In genomic region chr12:127172857-127173256, GRCh38 we compare ENCODE assay signal across 27 cellular contexts.
"Had no signal": no experiment of that assay in that cellular context is flagged by ENCODE, and none has a peak within 500 bp of the region (broad histone marks: within the 10 kb centered on the region; RNA-seq: fewer than 3 reads in every experiment).

No MANE protein-coding gene starts in this region.

- DNase-seq: activated CD4-positive, alpha-beta T cell treated with anti-CD3 and anti-CD28 coated beads for 36 hours; activated CD4-positive, CD25-positive, alpha-beta regulatory T cell; activated naive CD4-positive, alpha-beta T cell; activated T-cell treated with anti-CD3 and anti-CD28 coated beads for 4 hours; activated T-cell treated with anti-CD3 and anti-CD28 coated beads, Interleukin-2, amount 50 U/mL, for 72 hours; anterior cingulate cortex; endodermal cell; gastrocnemius medialis; glutamatergic neuron; midbrain; naive thymus-derived CD4-positive, alpha-beta T cell; pancreas; retina; sigmoid colon; stimulated activated CD4-positive, alpha-beta T cell treated with anti-CD3 and anti-CD28 coated beads, Interleukin-1b, Interleukin-23, amount 100 ng/mL, for 48 hours; stimulated activated naive CD4-positive, alpha-beta T cell; T-helper 17 cell; T1000; tibial artery; upper lobe of right lung had no signal

- H3K27ac ChIP-seq: gastrocnemius medialis, pancreas, prostate gland, sigmoid colon, suprapubic skin, tibial artery, upper lobe of right lung had no signal

- H3K4me1 ChIP-seq: gastrocnemius medialis, pancreas, prostate gland, sigmoid colon, suprapubic skin, tibial artery, upper lobe of right lung had no signal

- H3K27ac Mint-ChIP-seq: activated CD4-positive, alpha-beta T cell treated with anti-CD3 and anti-CD28 coated beads for 36 hours; activated naive CD4-positive, alpha-beta T cell treated with anti-CD3 and anti-CD28 coated beads, Interleukin-2, amount 50 U/mL, for 72 hours; activated T-cell treated with anti-CD3 and anti-CD28 coated beads, Interleukin-2, amount 50 U/mL, for 72 hours; dendritic cell treated with granulocyte-macrophage colony-stimulating factor and Interleukin-4, amounts not matched to agents 40 ng/mL and 50 ng/mL, for 4 days; endodermal cell; naive thymus-derived CD4-positive, alpha-beta T cell; T-helper 17 cell had no signal

- H3K4me2 ChIP-seq: smooth muscle cell had no signal

- H3K4me3 Mint-ChIP-seq: activated CD4-positive, alpha-beta T cell treated with anti-CD3 and anti-CD28 coated beads for 36 hours; activated T-cell treated with anti-CD3 and anti-CD28 coated beads, Interleukin-2, amount 50 U/mL, for 72 hours; central memory CD8-positive, alpha-beta T cell; dendritic cell treated with granulocyte-macrophage colony-stimulating factor and Interleukin-4, amounts not matched to agents 40 ng/mL and 50 ng/mL, for 4 days; endodermal cell; naive thymus-derived CD4-positive, alpha-beta T cell; T-helper 17 cell had no signal

- ATAC-seq: activated CD4-positive, alpha-beta T cell treated with anti-CD3 and anti-CD28 coated beads for 36 hours; activated naive CD4-positive, alpha-beta T cell treated with anti-CD3 and anti-CD28 coated beads, Interleukin-2, amount 50 U/mL, for 72 hours; activated T-cell treated with anti-CD3 and anti-CD28 coated beads, Interleukin-2, amount 50 U/mL, for 72 hours; esophagus mucosa; gastrocnemius medialis; naive thymus-derived CD4-positive, alpha-beta T cell; pancreas; T-helper 17 cell; upper lobe of right lung had no signal

- H3K4me1 Mint-ChIP-seq: activated CD4-positive, alpha-beta T cell treated with anti-CD3 and anti-CD28 coated beads for 36 hours; central memory CD8-positive, alpha-beta T cell; endodermal cell; naive thymus-derived CD4-positive, alpha-beta T cell; T-helper 17 cell had no signal

- H3K9me3 ChIP-seq: gastrocnemius medialis, pancreas, prostate gland had no signal

- H3K27me3 ChIP-seq: pancreas, sigmoid colon, suprapubic skin, tibial artery, upper lobe of right lung had no signal

- H3K36me3 ChIP-seq: gastrocnemius medialis, pancreas, prostate gland, sigmoid colon, suprapubic skin, tibial artery, upper lobe of right lung had no signal

- H3K4me3 ChIP-seq: gastrocnemius medialis, pancreas, prostate gland, sigmoid colon, smooth muscle cell, suprapubic skin, tibial artery, upper lobe of right lung had no signal
